ENCODE assay signal across 19 cellular contexts in genomic region chr12:114777052-114777451, GRCh38.
DNase-seq lines count a peak whose midpoint lies in the region; ATAC-seq and TF ChIP-seq lines count a peak whose summit lies in the region.
"Had no signal": no experiment of that assay in that cellular context is flagged by ENCODE, and none has a peak within 500 bp of the region (broad histone marks: within the 10 kb centered on the region; RNA-seq: fewer than 3 reads in every experiment).

No MANE protein-coding gene starts in this region.

- in situ Hi-C loops in astrocyte of the spinal cord (cut with HindIII; ENCODE audit: low sequenced_read_pairs), result no loop called here

- no peaks in the 10 kb centered on the region for H3K9me3 ChIP-seq in MG63
- H3K9me3 ChIP-seq: BLaER1 treated with 17β-estradiol and CSF1 and Interleukin-3, amounts not matched to agents 10 nM and 100 nM; suprapubic skin had no signal

- H3K36me3 ChIP-seq in MG63, result no peaks in the 10 kb centered on the region
- H3K36me3 ChIP-seq: BLaER1 treated with 17β-estradiol and CSF1 and Interleukin-3, amounts not matched to agents 10 nM and 100 nM; suprapubic skin had no signal

- H3K4me3 ChIP-seq in MG63 (no peak overlapping the region), astrocyte of the spinal cord (ENCODE audit: low read depth, low read length) (no peak overlapping the region)
- H3K4me3 ChIP-seq: BLaER1 treated with 17β-estradiol and CSF1 and Interleukin-3, amounts not matched to agents 10 nM and 100 nM; suprapubic skin had no signal

- ATAC-seq in HG02798 (IDR thresholded peaks at IDR 0.05; ENCODE audit: poor library complexity, unreplicated experiment) (no peak), GM21423 (IDR thresholded peaks at IDR 0.05; ENCODE audit: unreplicated experiment) (no peak)
- ATAC-seq: activated naive CD4-positive, alpha-beta T cell treated with anti-CD3 and anti-CD28 coated beads, Interleukin-2, amount 50 U/mL, for 72 hours; esophagus mucosa; left colon; sciatic nerve had no signal

- H3K27me3 ChIP-seq in MG63, result no peaks in the 10 kb centered on the region
- H3K27me3 ChIP-seq: BLaER1 treated with 17β-estradiol and CSF1 and Interleukin-3, amounts not matched to agents 10 nM and 100 nM; suprapubic skin had no signal

- DNase-seq in ELR (ENCODE audit: low read depth) (peak; percentile 88), MG63 (peak; percentile 5), astrocyte of the spinal cord (ENCODE audit: low read depth, low spot score) (peak; percentile 72), myocyte (ENCODE audit: low read depth) (peak; percentile 51), NCI-H2029 treated with DMSO at 0.1 percent for 48 hours (lab: John Stamatoyannopoulos, UW) (no peak), NCI-H2107 (lab: John Stamatoyannopoulos, UW) (no peak)
- DNase-seq: activated CD4-positive, alpha-beta memory T cell treated with anti-CD3 and anti-CD28 coated beads for 36 hours; activated T-cell treated with anti-CD3 and anti-CD28 coated beads, Interleukin-2, amount 50 U/mL, for 24 hours; left colon; MM.1S; NCI-H1694; NCI-H446 treated with DMSO at 0.1 percent for 48 hours had no signal

- TF ChIP-seq CTCF in astrocyte of the spinal cord (IDR thresholded peaks at IDR 0.05; ENCODE audit: low read depth, low read length), result no peak

Comparison
In these comparisons a context has a peak if more than half of its experiments do, and no peak if none do; other contexts are left out.
1. DNase-seq: peak in ELR (single experiment), MG63 (single experiment), astrocyte of the spinal cord (single experiment) and myocyte (single experiment); none in NCI-H2029 treated with DMSO at 0.1 percent for 48 hours (single experiment) and NCI-H2107 (single experiment).